ENCODE assay signal across 17 cellular contexts in genomic region chr4:73603854-73604584, GRCh38. TPM values are rescaled to one million over a fixed set of nuclear protein-coding genes. Genes with fewer than 3 reads are reported as not detected.
A peak's percentile ranks its signal among the peaks of the same experiment; 100 is the strongest.
DNase-seq lines count a peak whose midpoint lies in the region; ATAC-seq, FAIRE-seq and TF ChIP-seq lines count a peak whose summit lies in the region.
"Had no signal": no experiment of that assay in that cellular context is flagged by ENCODE, and none has a peak within 500 bp of the region (broad histone marks: within the 10 kb centered on the region; RNA-seq: fewer than 3 reads in every experiment).

No MANE protein-coding gene starts in this region.

- H3K36me3 ChIP-seq in DOHH2 (ENCODE audit: control insufficient read depth, low read length) = peaks cover 90% of the 10 kb centered on the region
- H3K36me3 ChIP-seq in OCI-LY7 (ENCODE audit: insufficient read depth, low read length) = peaks cover 86% of the 10 kb centered on the region
- H3K36me3 ChIP-seq in pancreas = no peaks in the 10 kb centered on the region
- no peaks in the 10 kb centered on the region for H3K36me3 ChIP-seq in HAP-1 (replicated peaks)
- H3K36me3 ChIP-seq: neutrophil had no signal

- no peaks in the 10 kb centered on the region for H4K20me1 ChIP-seq in DOHH2 (ENCODE audit: control insufficient read depth, insufficient read depth, low read depth, low read length)
- no peaks in the 10 kb centered on the region for H4K20me1 ChIP-seq in OCI-LY7 (ENCODE audit: insufficient read depth, low read length)

- peaks cover 53% of the 10 kb centered on the region for H3F3A ChIP-seq in DOHH2 (ENCODE audit: control insufficient read depth, insufficient read depth)

- 49 to 57% methylated on average over 12 of the region's 12 CpGs for WGBS in pancreas, 2 donors

- no peak for DNase-seq in OCI-LY7 (ENCODE audit: low spot score)
- peak; percentile 76 for DNase-seq in fibroblast of mammary gland (ENCODE audit: low read depth)
- DNase-seq in pancreas = no peak
- DNase-seq in GM13976 (ENCODE audit: low spot score) = no peak
- DNase-seq in head of caudate nucleus = no peak
- no peak for DNase-seq in HAP-1 (ENCODE audit: low spot score in 2 of 2)
- DNase-seq: activated naive CD4-positive, alpha-beta T cell treated with anti-CD3 and anti-CD28 coated beads, Interleukin-2, amount 50 U/mL, for 16 hours; GF-D8; left cardiac atrium; NCI-H345; RPMI8226 had no signal

- H3K79me2 ChIP-seq in DOHH2 (ENCODE audit: control insufficient read depth, low read length) = peaks cover 71% of the 10 kb centered on the region
- peaks cover 80% of the 10 kb centered on the region for H3K79me2 ChIP-seq in OCI-LY7 (ENCODE audit: insufficient read depth, low read depth, low read length)

- peak overlapping the region; percentile 98 for H3K27ac ChIP-seq in DOHH2 (ENCODE audit: low read depth, low read length)
- peak overlapping the region; percentile 100 for H3K27ac ChIP-seq in OCI-LY7 (ENCODE audit: low read depth, low read length, poor library complexity, severe bottlenecking)
- H3K27ac ChIP-seq in pancreas = peak overlapping the region; percentile 33 to 88 (median 62)
- H3K27ac ChIP-seq: neutrophil had no signal

- TF ChIP-seq CTCF in DOHH2 (IDR thresholded peaks at IDR 0.05; ENCODE audit: low read depth, low read length, poor library complexity, severe bottlenecking) (no peak), OCI-LY7 (conservative IDR thresholded peaks at IDR 0.05; ENCODE audit: low read length) (no peak), fibroblast of mammary gland (conservative IDR thresholded peaks at IDR 0.05; ENCODE audit: control insufficient read depth, insufficient read depth, low read depth, low read length) (no peak), pancreas (IDR thresholded peaks at IDR 0.05) (no peak), GM13976 (IDR thresholded peaks at IDR 0.05; ENCODE audit: borderline replicate concordance, control extremely low read depth, extremely low read depth, insufficient read depth, missing control alignments) (no peak)

- peak; percentile 32 to 41 (median 40) for ATAC-seq in pancreas
- no peak for ATAC-seq in GM19452 (IDR thresholded peaks at IDR 0.05; ENCODE audit: unreplicated experiment)
- ATAC-seq: left cardiac atrium had no signal

- CTCF ChIA-PET in OCI-LY7 (lab: Charles Lee; ENCODE audit: unreplicated experiment) = interaction anchor here (1.3 to 1.5 kb wide), 2 partner anchors 10 to 50 kb away, joined by 4 to 5 read pairs; no protein-coding TSS in a partner anchor

- FAIRE-seq in pancreas (lab: Jason Lieb, UNC) = no peak
- FAIRE-seq: TTC549 had no signal

- intact Hi-C loops in OCI-LY7 (cut with micrococcal nuclease; ENCODE audit: unreplicated experiment) (no loop called here), pancreas (cut with DNase I) (no loop called here), head of caudate nucleus (cut with DNase I) (no loop called here)

- H3K4me3 ChIP-seq in DOHH2 (ENCODE audit: low read length) (peak overlapping the region; percentile 11), OCI-LY7 (ENCODE audit: low read depth, low read length, poor library complexity, severe bottlenecking) (peak overlapping the region; percentile 19), fibroblast of mammary gland (ENCODE audit: control insufficient read depth, low read depth, low read length) (no peak overlapping the region), pancreas (no peak overlapping the region), HAP-1 (no peak overlapping the region)

- POLR2A ChIA-PET in OCI-LY7 (lab: Charles Lee) = interaction anchor here (0.8 to 5.3 kb wide), 6 partner anchors 8 to 18 kb away, joined by 3 to 115 read pairs (median 14); partner anchors contain the start of gene RASSF6

- H3K9me2 ChIP-seq in DOHH2 (replicated peaks; ENCODE audit: control insufficient read depth, low read length) (no peaks in the 10 kb centered on the region), OCI-LY7 (ENCODE audit: insufficient read depth, low read length) (no peaks in the 10 kb centered on the region)

- H3K4me2 ChIP-seq in DOHH2 (ENCODE audit: low read length) (peak overlapping the region; percentile 42), OCI-LY7 (ENCODE audit: low read length) (peak overlapping the region; percentile 41)

- no peak overlapping the region for H2AFZ ChIP-seq in OCI-LY7 (ENCODE audit: low read length)

- BruUV-seq in OCI-LY7 (replicated peaks; lab: Mats Ljungman, UMichigan) = no TSS peak

- in situ Hi-C loops in GM13976 (cut with MboI; ENCODE audit: low sequenced_read_pairs, unreplicated experiment) (no loop called here), HAP-1 (cut with MboI; ENCODE audit: low sequenced_read_pairs) (no loop called here)

- H3K27me3 ChIP-seq in DOHH2 (ENCODE audit: control insufficient read depth, low read length) (no peaks in the 10 kb centered on the region), pancreas (no peaks in the 10 kb centered on the region), HAP-1 (ENCODE audit: low read depth) (peaks cover 5% of the 10 kb centered on the region)
- H3K27me3 ChIP-seq: neutrophil had no signal

- H3K4me1 ChIP-seq in DOHH2 (ENCODE audit: control insufficient read depth, low read length) (peaks cover 98% of the 10 kb centered on the region), OCI-LY7 (ENCODE audit: insufficient read depth, low read length, poor library complexity, severe bottlenecking) (peaks cover 92% of the 10 kb centered on the region), pancreas (peaks cover 27 to 73% (median 52%) of the 10 kb centered on the region in 3 donors), HAP-1 (no peaks in the 10 kb centered on the region)

- H3K9me3 ChIP-seq in DOHH2 (ENCODE audit: control insufficient read depth, insufficient read depth, low read length) (no peaks in the 10 kb centered on the region), OCI-LY7 (ENCODE audit: low read length) (no peaks in the 10 kb centered on the region; the same call in 1 of the 2 replicates), pancreas (no peaks in the 10 kb centered on the region), HAP-1 (no peaks in the 10 kb centered on the region)
- H3K9me3 ChIP-seq: neutrophil had no signal

RNA-seq across cellular contexts. Expression of gene RASSF6, which starts 16.2 kb away (rescaled TPM):
- 32.5 and 48.3 TPM in 2 replicates for total RNA-seq in OCI-LY7 (2014; rRNA removed; shearing (Covaris generic))
- total RNA-seq in OCI-LY7 (2022) (62.2 and 86.6 TPM in 2 replicates), pancreas (10 to 100 TPM in 1 of 6 donors, 1 to 10 TPM in 5; 3.1 to 10.2 (median 5.8) TPM)
- polyA plus RNA-seq in pancreas = 1 to 10 TPM; 2.8 to 4.1 TPM
- total RNA-seq: left cardiac atrium, M059J had no signal
- polyA plus RNA-seq: CD14-positive monocyte had no signal

Comparison
In these comparisons a context has a peak if more than half of its experiments do, and no peak if none do; other contexts are left out.
1. H3K4me3 ChIP-seq: peak in DOHH2 (single experiment) and OCI-LY7 (single experiment); none in fibroblast of mammary gland (single experiment), pancreas (0 of 4) and HAP-1 (single experiment).
2. Peak in every context shown above with its lines, with median percentiles within 50 percentile points of each other: H3K27ac ChIP-seq.